1 cellular context compared by ENCODE assay signal in genomic region chr2:59389240-59389639, GRCh38.
A peak's percentile ranks its signal among the peaks of the same experiment; 100 is the strongest.
TF ChIP-seq lines count a peak whose summit lies in the region.

No MANE protein-coding gene starts in this region.

TF ChIP-seq in A549, 52 proteins besides CTCF, POLR2A, EP300 and RAD21 (continued from another document):
- no peak for TF ChIP-seq CBX8 (IDR thresholded peaks at IDR 0.05)
- TF ChIP-seq GATA3 (IDR thresholded peaks at IDR 0.05; ENCODE audit: borderline replicate concordance), result peak; percentile 35; the same call in 1 of the 2 replicates
- no peak for TF ChIP-seq ZC3H11A (IDR thresholded peaks at IDR 0.05)
- TF ChIP-seq MYC (IDR thresholded peaks at IDR 0.05; ENCODE audit: borderline replicate concordance, low read length), result no peak
- TF ChIP-seq POLR2AphosphoS2 (conservative IDR thresholded peaks at IDR 0.05; ENCODE audit: low read length), result no peak
- TF ChIP-seq HDAC2 (IDR thresholded peaks at IDR 0.05), result no peak
- peak; percentile 50; the same call in 1 of the 2 replicates for TF ChIP-seq HES2 (IDR thresholded peaks at IDR 0.05)
- TF ChIP-seq, protein P1, sequence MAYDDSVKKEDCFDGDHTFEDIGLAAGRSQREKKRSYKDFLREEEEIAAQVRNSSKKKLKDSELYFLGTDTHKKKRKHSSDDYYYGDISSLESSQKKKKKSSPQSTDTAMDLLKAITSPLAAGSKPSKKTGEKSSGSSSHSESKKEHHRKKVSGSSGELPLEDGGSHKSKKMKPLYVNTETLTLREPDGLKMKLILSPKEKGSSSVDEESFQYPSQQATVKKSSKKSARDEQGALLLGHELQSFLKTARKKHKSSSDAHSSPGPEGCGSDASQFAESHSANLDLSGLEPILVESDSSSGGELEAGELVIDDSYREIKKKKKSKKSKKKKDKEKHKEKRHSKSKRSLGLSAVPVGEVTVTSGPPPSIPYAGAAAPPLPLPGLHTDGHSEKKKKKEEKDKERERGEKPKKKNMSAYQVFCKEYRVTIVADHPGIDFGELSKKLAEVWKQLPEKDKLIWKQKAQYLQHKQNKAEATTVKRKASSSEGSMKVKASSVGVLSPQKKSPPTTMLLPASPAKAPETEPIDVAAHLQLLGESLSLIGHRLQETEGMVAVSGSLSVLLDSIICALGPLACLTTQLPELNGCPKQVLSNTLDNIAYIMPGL (CRISPR knock-in tag; IDR thresholded peaks at IDR 0.05; ENCODE audit: borderline replicate concordance), result no peak
- no peak for TF ChIP-seq CBX2 (IDR thresholded peaks at IDR 0.05; ENCODE audit: borderline replicate concordance, low read depth)
- no peak for TF ChIP-seq BHLHE40 (IDR thresholded peaks at IDR 0.05; ENCODE audit: low read depth, low read length)
- TF ChIP-seq KDM1A (IDR thresholded peaks at IDR 0.05; ENCODE audit: low read depth), result no peak
- TF ChIP-seq, protein P2, sequence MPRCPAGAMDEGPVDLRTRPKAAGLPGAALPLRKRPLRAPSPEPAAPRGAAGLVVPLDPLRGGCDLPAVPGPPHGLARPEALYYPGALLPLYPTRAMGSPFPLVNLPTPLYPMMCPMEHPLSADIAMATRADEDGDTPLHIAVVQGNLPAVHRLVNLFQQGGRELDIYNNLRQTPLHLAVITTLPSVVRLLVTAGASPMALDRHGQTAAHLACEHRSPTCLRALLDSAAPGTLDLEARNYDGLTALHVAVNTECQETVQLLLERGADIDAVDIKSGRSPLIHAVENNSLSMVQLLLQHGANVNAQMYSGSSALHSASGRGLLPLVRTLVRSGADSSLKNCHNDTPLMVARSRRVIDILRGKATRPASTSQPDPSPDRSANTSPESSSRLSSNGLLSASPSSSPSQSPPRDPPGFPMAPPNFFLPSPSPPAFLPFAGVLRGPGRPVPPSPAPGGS (IDR thresholded peaks at IDR 0.05), result peak; percentile 87
- no peak for TF ChIP-seq MAX (IDR thresholded peaks at IDR 0.05)
- no peak for TF ChIP-seq HEYL (CRISPR knock-in tag; IDR thresholded peaks at IDR 0.05)
- TF ChIP-seq MAFK (IDR thresholded peaks at IDR 0.05; ENCODE audit: partially characterized antibody), result no peak
- TF ChIP-seq KDM5A (IDR thresholded peaks at IDR 0.05), result no peak
- TF ChIP-seq HOXB13 (CRISPR knock-in tag; IDR thresholded peaks at IDR 0.05; ENCODE audit: low read depth), result no peak
- TF ChIP-seq ZNF302 (CRISPR knock-in tag; IDR thresholded peaks at IDR 0.05), result no peak
- TF ChIP-seq JUN (IDR thresholded peaks at IDR 0.05), result peak; percentile 60 to 78; a peak in 4 of 5 replicates
- TF ChIP-seq HOXA7 (CRISPR knock-in tag; IDR thresholded peaks at IDR 0.05), result no peak
- TF ChIP-seq ZFP36 (IDR thresholded peaks at IDR 0.05; ENCODE audit: borderline replicate concordance, partially characterized antibody), result no peak
- TF ChIP-seq EHMT2 (IDR thresholded peaks at IDR 0.05; ENCODE audit: low read depth), result no peak
- TF ChIP-seq TP53 (CRISPR knock-in tag; IDR thresholded peaks at IDR 0.05), result no peak
- TF ChIP-seq ZSCAN20 (CRISPR knock-in tag; IDR thresholded peaks at IDR 0.05), result no peak
- no peak for TF ChIP-seq TFCP2L1 (CRISPR knock-in tag; IDR thresholded peaks at IDR 0.05)
